In genomic region chr4:82889287-82889686, GRCh38 we compare ENCODE assay signal across 1 cellular context.
TF ChIP-seq lines count a peak whose summit lies in the region.

No MANE protein-coding gene starts in this region.

TF ChIP-seq in GM12878, 131 proteins besides CTCF, POLR2A, EP300 and RAD21 (continued from another document):
- TF ChIP-seq REST (IDR thresholded peaks at IDR 0.05; ENCODE audit: low read depth, low read length), result no peak
- TF ChIP-seq POU2F2 (IDR thresholded peaks at IDR 0.05; ENCODE audit: borderline replicate concordance, low read depth, low read length), result no peak
- no peak for TF ChIP-seq ZBTB11 (CRISPR knock-in tag; IDR thresholded peaks at IDR 0.05)
- TF ChIP-seq KLF5 (IDR thresholded peaks at IDR 0.05; ENCODE audit: partially characterized antibody), result no peak
- no peak for TF ChIP-seq SREBF2 (IDR thresholded peaks at IDR 0.05; ENCODE audit: low read length)
- TF ChIP-seq E4F1 (IDR thresholded peaks at IDR 0.05; ENCODE audit: borderline replicate concordance, partially characterized antibody), result no peak
- TF ChIP-seq CUX1 (IDR thresholded peaks at IDR 0.05; ENCODE audit: insufficient replicate concordance, low read depth, low read length), result no peak
- TF ChIP-seq ATF3 (IDR thresholded peaks at IDR 0.05; ENCODE audit: borderline replicate concordance, extremely low read depth, low read depth, low read length), result no peak
- no peak for TF ChIP-seq ZNF274 (IDR thresholded peaks at IDR 0.05; ENCODE audit: insufficient read depth, insufficient read length)
- TF ChIP-seq CBFB (IDR thresholded peaks at IDR 0.05; ENCODE audit: low read depth), result no peak
- no peak for TF ChIP-seq MEF2A (IDR thresholded peaks at IDR 0.05; ENCODE audit: insufficient read depth, low read depth, low read length)
